10 cellular contexts compared by ENCODE assay signal in genomic region chr1:241637604-241638003, GRCh38. TPM values are rescaled to one million over a fixed set of nuclear protein-coding genes. Genes with fewer than 3 reads are reported as not detected.
DNase-seq lines count a peak whose midpoint lies in the region; ATAC-seq and TF ChIP-seq lines count a peak whose summit lies in the region.
"Had no signal": no experiment of that assay in that cellular context is flagged by ENCODE, and none has a peak within 500 bp of the region (broad histone marks: within the 10 kb centered on the region; RNA-seq: fewer than 3 reads in every experiment).

No MANE protein-coding gene starts in this region.

- DNase-seq in T-helper 2 cell treated with Interferon-gamma antibody and Interleukin-4, amounts not matched to agents 5 μg/mL and 100 μg/mL, for 36 hours (ENCODE audit: low spot score): no peak
- DNase-seq in T-helper 2 cell: no peak
- no peak for DNase-seq in coronary artery (ENCODE audit: low spot score)
- no peak for DNase-seq in osteocyte (ENCODE audit: extremely low spot score, unreplicated experiment)
- no peak for DNase-seq in NCI-H2081 (lab: John Stamatoyannopoulos, UW)
- DNase-seq in hypothalamus (lab: John Stamatoyannopoulos, UW): no peak
- DNase-seq: activated CD4-positive, alpha-beta T cell treated with anti-CD3 and anti-CD28 coated beads, Interleukin-2, amount 50 U/mL, for 1 hour; NCI-H2081 treated with DMSO at 0.1 percent for 48 hours had no signal

- H3K79me2 ChIP-seq in OCI-LY3 (ENCODE audit: low read length): peaks cover 58% of the 10 kb centered on the region

- no peaks in the 10 kb centered on the region for H4K20me1 ChIP-seq in OCI-LY3 (ENCODE audit: insufficient read depth, low read length)

- H3K9me3 Mint-ChIP-seq in T-helper 2 cell treated with Interferon-gamma antibody and Interleukin-4, amounts not matched to agents 5 μg/mL and 100 μg/mL, for 36 hours: peaks cover 8% of the 10 kb centered on the region
- H3K9me3 Mint-ChIP-seq in osteocyte (ENCODE audit: unreplicated experiment): no peaks in the 10 kb centered on the region

- peak overlapping the region; percentile 5 for H3K27ac Mint-ChIP-seq in T-helper 2 cell treated with Interferon-gamma antibody and Interleukin-4, amounts not matched to agents 5 μg/mL and 100 μg/mL, for 36 hours
- H3K27ac Mint-ChIP-seq in osteocyte (ENCODE audit: unreplicated experiment): peak overlapping the region; percentile 76

- H3K4me1 Mint-ChIP-seq in T-helper 2 cell treated with Interferon-gamma antibody and Interleukin-4, amounts not matched to agents 5 μg/mL and 100 μg/mL, for 36 hours (ENCODE audit: low read depth): peaks cover 34% of the 10 kb centered on the region
- peaks cover 44% of the 10 kb centered on the region for H3K4me1 Mint-ChIP-seq in osteocyte (ENCODE audit: unreplicated experiment)

- H3K36me3 Mint-ChIP-seq in T-helper 2 cell treated with Interferon-gamma antibody and Interleukin-4, amounts not matched to agents 5 μg/mL and 100 μg/mL, for 36 hours (ENCODE audit: low read depth): peaks cover 18% of the 10 kb centered on the region
- H3K36me3 Mint-ChIP-seq in osteocyte (ENCODE audit: unreplicated experiment): peaks cover 14% of the 10 kb centered on the region

- TF ChIP-seq CTCF in OCI-LY3 (IDR thresholded peaks at IDR 0.05; ENCODE audit: low read depth, low read length) (no peak), coronary artery (IDR thresholded peaks at IDR 0.05) (no peak), osteocyte (IDR thresholded peaks at IDR 0.05) (no peak)

- peaks cover 43% of the 10 kb centered on the region for H3K36me3 ChIP-seq in OCI-LY3 (replicated peaks; ENCODE audit: low read depth, low read length)

- H3K9ac ChIP-seq in OCI-LY3 (ENCODE audit: low read length): no peak overlapping the region

- H3K4me1 ChIP-seq in OCI-LY3 (ENCODE audit: low read length): peaks cover 41% of the 10 kb centered on the region

- no peaks in the 10 kb centered on the region for H3K27me3 ChIP-seq in OCI-LY3 (ENCODE audit: low read depth, low read length)

- H3K4me3 ChIP-seq in OCI-LY3 (ENCODE audit: low read length) (no peak overlapping the region), coronary artery (peak overlapping the region; percentile 97)

- H3K4me2 ChIP-seq in OCI-LY3 (ENCODE audit: low read length): peak overlapping the region; percentile 88; the same call in 1 of the 2 replicates

- peak overlapping the region; percentile 67 for H3K4me3 Mint-ChIP-seq in T-helper 2 cell treated with Interferon-gamma antibody and Interleukin-4, amounts not matched to agents 5 μg/mL and 100 μg/mL, for 36 hours
- peak overlapping the region; percentile 85 for H3K4me3 Mint-ChIP-seq in osteocyte (ENCODE audit: unreplicated experiment)

- no peak for ATAC-seq in GM18502 (IDR thresholded peaks at IDR 0.05; ENCODE audit: poor library complexity, unreplicated experiment)

- no peaks in the 10 kb centered on the region for H3K9me3 ChIP-seq in OCI-LY3 (ENCODE audit: insufficient read depth, low read length)

- H2AFZ ChIP-seq in OCI-LY3 (ENCODE audit: low read depth, low read length): no peak overlapping the region

- no peaks in the 10 kb centered on the region for H3K27me3 Mint-ChIP-seq in T-helper 2 cell treated with Interferon-gamma antibody and Interleukin-4, amounts not matched to agents 5 μg/mL and 100 μg/mL, for 36 hours (ENCODE audit: low read depth)
- no peaks in the 10 kb centered on the region for H3K27me3 Mint-ChIP-seq in osteocyte (ENCODE audit: unreplicated experiment)

- H3K27ac ChIP-seq in OCI-LY3 (ENCODE audit: low read length) (no peak overlapping the region), coronary artery (no peak overlapping the region)

RNA-seq across cellular contexts. Expression of gene CHML, which starts 2.6 kb away (rescaled TPM):
- total RNA-seq in osteocyte: 12.7 and 14.2 TPM in 2 replicates

RNA-seq across cellular contexts. Expression of gene OPN3, which starts 2.6 kb away (rescaled TPM):
- 15.3 and 15.8 TPM in 2 replicates for total RNA-seq in osteocyte

RNA-seq across cellular contexts. Expression of gene WDR64, which starts 14.5 kb away (rescaled TPM):
- not detected in 2 replicates for total RNA-seq in osteocyte
